1 cellular context compared by ENCODE assay signal in genomic region chr3:170357176-170357919, GRCh38.
TF ChIP-seq lines count a peak whose summit lies in the region.

Gene SKIL, plus strand, starts transcription at chr3:170357715. Its CDS starts 2,617 bp downstream, at chr3:170360332.

TF ChIP-seq in K562, 482 proteins besides CTCF, POLR2A, EP300 and RAD21 (continued from another document and continues in another):
- TF ChIP-seq ID3 (CRISPR knock-in tag; IDR thresholded peaks at IDR 0.05) (no peak), ID3 (tag; IDR thresholded peaks at IDR 0.05) (0 out of 2 replicates have a peak, but pooled peaks have one; percentile 33), HNRNPLL (IDR thresholded peaks at IDR 0.05; ENCODE audit: low read depth, low read length, poor library complexity, severe bottlenecking) (peak; percentile 82), PCBP2 (IDR thresholded peaks at IDR 0.05; ENCODE audit: low read depth, low read length, poor library complexity, severe bottlenecking) (peak; percentile 39), ZBTB8A (IDR thresholded peaks at IDR 0.05; ENCODE audit: partially characterized antibody) (no peak), EZH2 (IDR thresholded peaks at IDR 0.05; ENCODE audit: borderline replicate concordance, low read depth, low read length) (no peak), RUNX1 (IDR thresholded peaks at IDR 0.05; ENCODE audit: low read depth) (peak; percentile 40; the same call in 1 of the 2 replicates), ZC3H8 (IDR thresholded peaks at IDR 0.05) (no peak), ZKSCAN8 (CRISPR knock-in tag; IDR thresholded peaks at IDR 0.05) (0 out of 2 replicates have a peak, but pooled peaks have one; percentile 72), ZBTB49 (CRISPR knock-in tag; IDR thresholded peaks at IDR 0.05; ENCODE audit: borderline replicate concordance) (no peak), CBX3 (IDR thresholded peaks at IDR 0.05; ENCODE audit: borderline replicate concordance in 1 of 2, low read length in 2 of 2) (no peak), ETS2 (tag; IDR thresholded peaks at IDR 0.05; ENCODE audit: borderline replicate concordance, poor library complexity, severe bottlenecking) (no peak), CHD2 (IDR thresholded peaks at IDR 0.05; ENCODE audit: low read depth, low read length) (peak; percentile 58; the same call in 1 of the 2 replicates), NR2C2 (CRISPR knock-in tag; IDR thresholded peaks at IDR 0.05) (no peak), NR2C2 (tag; IDR thresholded peaks at IDR 0.05) (peak; percentile 76), DACH1 (IDR thresholded peaks at IDR 0.05; ENCODE audit: partially characterized antibody) (no peak), SREBF2 (CRISPR knock-in tag; IDR thresholded peaks at IDR 0.05) (no peak), RBM14 (IDR thresholded peaks at IDR 0.05; ENCODE audit: borderline replicate concordance, insufficient read depth, low read depth, low read length) (no peak), TARDBP (IDR thresholded peaks at IDR 0.05) (peak; percentile 73; the same call in 1 of the 2 replicates), HNRNPH1 (optimal IDR thresholded peaks at IDR 0.05; ENCODE audit: low read depth, low read length) (no peak), ZNF766 (CRISPR knock-in tag; conservative IDR thresholded peaks at IDR 0.05) (peak; percentile 98), ZNF41 (CRISPR knock-in tag; conservative IDR thresholded peaks at IDR 0.05) (peak; percentile 26; the same call in 1 of the 2 replicates), E2F6 (IDR thresholded peaks at IDR 0.05; ENCODE audit: borderline replicate concordance in 1 of 2, extremely low read depth in 1 of 2, insufficient read depth in 1 of 2, insufficient read length in 1 of 2, low read depth in 1 of 2, low read length in 1 of 2, poor library complexity in 1 of 2, severe bottlenecking in 1 of 2) (peak in 1 of 2 experiments; percentile 56), ASH1L (IDR thresholded peaks at IDR 0.05; ENCODE audit: borderline replicate concordance, low read depth, partially characterized antibody) (no peak), ADNP (tag; IDR thresholded peaks at IDR 0.05) (no peak), ARHGAP35 (IDR thresholded peaks at IDR 0.05; ENCODE audit: partially characterized antibody) (no peak), JUND (IDR thresholded peaks at IDR 0.05; ENCODE audit: borderline replicate concordance, low read depth, low read length) (peak; percentile 85), JUND (tag; IDR thresholded peaks at IDR 0.05; ENCODE audit: borderline replicate concordance, low read depth, low read length) (peak; percentile 72; the same call in 1 of the 3 replicates), ZNF655 (CRISPR knock-in tag; IDR thresholded peaks at IDR 0.05) (no peak), GTF2A2 (tag; IDR thresholded peaks at IDR 0.05) (no peak), TAF15 (IDR thresholded peaks at IDR 0.05; ENCODE audit: low read depth, low read length) (no peak), MBD2 (IDR thresholded peaks at IDR 0.05; ENCODE audit: borderline replicate concordance, low read depth) (no peak), MYC (IDR thresholded peaks at IDR 0.05; ENCODE audit: low read depth, low read length) (peak; percentile 41), MYC (CRISPR knock-in tag; IDR thresholded peaks at IDR 0.05; ENCODE audit: borderline replicate concordance, low read depth) (no peak), HDAC8 (tag; IDR thresholded peaks at IDR 0.05) (no peak), ARID3A (IDR thresholded peaks at IDR 0.05; ENCODE audit: borderline replicate concordance, low read depth, low read length) (no peak), BHLHE40 (IDR thresholded peaks at IDR 0.05; ENCODE audit: low read length) (no peak), ZNF609 (CRISPR knock-in tag; IDR thresholded peaks at IDR 0.05; ENCODE audit: borderline replicate concordance) (no peak), PRDM10 (IDR thresholded peaks at IDR 0.05; ENCODE audit: partially characterized antibody) (no peak), GATA2 (CRISPR knock-in tag; IDR thresholded peaks at IDR 0.05) (no peak), PHB (CRISPR knock-in tag; IDR thresholded peaks at IDR 0.05) (no peak), POLR2H (tag; IDR thresholded peaks at IDR 0.05; ENCODE audit: low read depth) (no peak), MEIS2 (IDR thresholded peaks at IDR 0.05; ENCODE audit: partially characterized antibody) (no peak), BDP1 (IDR thresholded peaks at IDR 0.05; ENCODE audit: insufficient read depth, insufficient read length) (no peak), SAFB (IDR thresholded peaks at IDR 0.05; ENCODE audit: borderline replicate concordance, low read depth, low read length) (0 out of 2 replicates have a peak, but pooled peaks have one; percentile 29), BRF2 (IDR thresholded peaks at IDR 0.05; ENCODE audit: borderline replicate concordance, insufficient read depth, insufficient read length) (no peak), ZNF263 (CRISPR knock-in tag; IDR thresholded peaks at IDR 0.05; ENCODE audit: borderline replicate concordance) (no peak), RB1 (IDR thresholded peaks at IDR 0.05; ENCODE audit: low read depth) (peak; percentile 84), PHTF2 (CRISPR knock-in tag; IDR thresholded peaks at IDR 0.05) (no peak), CC2D1A (IDR thresholded peaks at IDR 0.05) (no peak), POLR2AphosphoS5 (IDR thresholded peaks at IDR 0.05; ENCODE audit: control insufficient read depth, insufficient read depth, low read depth, low read length) (peak; percentile 59; the same call in 1 of the 2 replicates), NR1H2 (CRISPR knock-in tag; IDR thresholded peaks at IDR 0.05) (no peak)
